ENCODE assay signal across 8 cellular contexts in genomic region chr12:65825323-65825572, GRCh38. TPM values are rescaled to one million over a fixed set of nuclear protein-coding genes. Genes with fewer than 3 reads are reported as not detected.
DNase-seq lines count a peak whose midpoint lies in the region; ATAC-seq and TF ChIP-seq lines count a peak whose summit lies in the region.

No MANE protein-coding gene starts in this region.

- peaks cover 35% of the 10 kb centered on the region for H3K4me1 Mint-ChIP-seq in Calu3 (ENCODE audit: low read depth, unreplicated experiment)

- H2BK120ac ChIP-seq in trophoblast cell (ENCODE audit: insufficient read depth, low read length, poor library complexity) = peak overlapping the region; percentile 11

- H2AK5ac ChIP-seq in trophoblast cell (ENCODE audit: low read length) = no peak overlapping the region

- peak overlapping the region; percentile 0 for H4K12ac ChIP-seq in trophoblast cell (ENCODE audit: low read depth, low read length)

- H3K18ac ChIP-seq in trophoblast cell (ENCODE audit: low read length) = peak overlapping the region; percentile 91

- TF ChIP-seq CTCF in Calu3 (IDR thresholded peaks at IDR 0.05; ENCODE audit: unreplicated experiment) = no peak
- TF ChIP-seq CTCF in VCaP (conservative IDR thresholded peaks at IDR 0.05) = no peak
- TF ChIP-seq CTCF in cardiac muscle cell (IDR thresholded peaks at IDR 0.05; ENCODE audit: low read depth, low read length) = no peak

- no peak overlapping the region for H3K23ac ChIP-seq in trophoblast cell (ENCODE audit: low read length)

- no peak for ATAC-seq in GM21737 (IDR thresholded peaks at IDR 0.05; ENCODE audit: unreplicated experiment)

- H3K4me3 ChIP-seq in cardiac muscle cell (peak overlapping the region; percentile 93), trophoblast cell (ENCODE audit: low read depth, low read length) (peak overlapping the region; percentile 100)

- H3K4me1 ChIP-seq in cardiac muscle cell (ENCODE audit: low read depth) (peaks cover 25% of the 10 kb centered on the region), trophoblast cell (ENCODE audit: control insufficient read depth in 1 of 2, insufficient read depth in 2 of 2, low read length in 2 of 2) (peaks cover 0 to 9% of the 10 kb centered on the region in 2 experiments)

- no peaks in the 10 kb centered on the region for H3K36me3 ChIP-seq in cardiac muscle cell
- H3K36me3 ChIP-seq in trophoblast cell (ENCODE audit: control insufficient read depth in 1 of 2, insufficient read depth in 2 of 2, low read length in 2 of 2) = no peaks in the 10 kb centered on the region

- peak overlapping the region; percentile 68 for H4K8ac ChIP-seq in trophoblast cell (ENCODE audit: low read depth, low read length)

- H3K14ac ChIP-seq in trophoblast cell (ENCODE audit: low read length) = peak overlapping the region; percentile 76

- H3K27ac ChIP-seq in VCaP (peak overlapping the region; percentile 62), cardiac muscle cell (peak overlapping the region; percentile 76), trophoblast cell (ENCODE audit: low read depth, low read length) (peak overlapping the region; percentile 85)

- CTCF ChIA-PET in Calu3 (lab: Charles Lee) = interaction anchor here (2.9 kb wide), 1 partner anchor 223 kb away, joined by 12 read pairs; no protein-coding TSS in a partner anchor

- no CpG with 5 or more reads among the region's 35 CpGs for WGBS in trophoblast cell (ENCODE audit: extremely low coverage, insufficient coverage, insufficient read length)

- peak overlapping the region; percentile 87 for H3K4me3 Mint-ChIP-seq in Calu3 (ENCODE audit: low read depth, unreplicated experiment)

- no peaks in the 10 kb centered on the region for H3K9me3 ChIP-seq in cardiac muscle cell (ENCODE audit: low read depth)
- no peaks in the 10 kb centered on the region for H3K9me3 ChIP-seq in trophoblast cell (ENCODE audit: insufficient read depth, low read depth, low read length)

- no peaks in the 10 kb centered on the region for H3K9me3 Mint-ChIP-seq in Calu3 (ENCODE audit: low read depth, unreplicated experiment)

- peak overlapping the region; percentile 65 for H2AFZ ChIP-seq in trophoblast cell (ENCODE audit: insufficient read depth, low read length, poor library complexity)

- H2BK12ac ChIP-seq in trophoblast cell (ENCODE audit: low read length) = no peak overlapping the region

- intact Hi-C loops in Calu3 (cut with micrococcal nuclease; ENCODE audit: unreplicated experiment) = loop anchor here (2.0 to 10.0 kb wide), 6 partner anchors 72 to 513 kb away; no protein-coding TSS in a partner anchor

- H3K4ac ChIP-seq in trophoblast cell (ENCODE audit: low read depth, low read length) = peak overlapping the region; percentile 25

- no TSS peak for BruUV-seq in Calu3 (replicated peaks; lab: Mats Ljungman, UMichigan)

- H3K9ac ChIP-seq in trophoblast cell (ENCODE audit: low read length) = peak overlapping the region; percentile 99

- H3K4me2 ChIP-seq in trophoblast cell (ENCODE audit: low read length) = peak overlapping the region; percentile 81

- H3K79me2 ChIP-seq in trophoblast cell (ENCODE audit: control insufficient read depth, insufficient read depth, low read length, poor library complexity) = peaks cover 24% of the 10 kb centered on the region

- peaks cover 27% of the 10 kb centered on the region for H3K79me1 ChIP-seq in trophoblast cell (ENCODE audit: low read length)

- DNase-seq in Calu3 (no peak), cardiac muscle cell (ENCODE audit: low read depth in 1 of 2, low spot score in 1 of 2) (no peak), trophoblast cell (no peak), DMS114 treated with DMSO at 0.1 percent for 48 hours (lab: John Stamatoyannopoulos, UW; ENCODE audit: unreplicated experiment) (no peak), GM19238 (ENCODE audit: insufficient read length, low spot score) (no peak), SIG-M5 (lab: John Stamatoyannopoulos, UW) (no peak)

- H2BK5ac ChIP-seq in trophoblast cell (ENCODE audit: low read depth, low read length, poor library complexity) = peak overlapping the region; percentile 63

- H4K91ac ChIP-seq in trophoblast cell (ENCODE audit: low read depth, low read length) = peak overlapping the region; percentile 56

- H3K27ac Mint-ChIP-seq in Calu3 (ENCODE audit: unreplicated experiment) = peak overlapping the region; percentile 87

- no peaks in the 10 kb centered on the region for H3K27me3 Mint-ChIP-seq in Calu3 (ENCODE audit: unreplicated experiment)

- no peaks in the 10 kb centered on the region for H3K27me3 ChIP-seq in cardiac muscle cell
- H3K27me3 ChIP-seq in trophoblast cell (ENCODE audit: insufficient read depth, low read length) = peaks cover 6% of the 10 kb centered on the region

- peaks cover 74% of the 10 kb centered on the region for H3K36me3 Mint-ChIP-seq in Calu3 (ENCODE audit: insufficient read depth, unreplicated experiment)

RNA-seq across cellular contexts. Expression of gene HMGA2, which starts 1.0 kb away (rescaled TPM):
- 46.7 and 47.8 TPM in 2 replicates for total RNA-seq in Calu3 (2022)
- total RNA-seq in cardiac muscle cell = 77.4 and 85.4 TPM in 2 replicates
- 4.7 and 11.9 TPM in 2 replicates for polyA plus RNA-seq in cardiac muscle cell
- 268 and 276 TPM in 2 replicates for polyA plus RNA-seq in trophoblast cell (2013)
